In the genomic region with DNA sequence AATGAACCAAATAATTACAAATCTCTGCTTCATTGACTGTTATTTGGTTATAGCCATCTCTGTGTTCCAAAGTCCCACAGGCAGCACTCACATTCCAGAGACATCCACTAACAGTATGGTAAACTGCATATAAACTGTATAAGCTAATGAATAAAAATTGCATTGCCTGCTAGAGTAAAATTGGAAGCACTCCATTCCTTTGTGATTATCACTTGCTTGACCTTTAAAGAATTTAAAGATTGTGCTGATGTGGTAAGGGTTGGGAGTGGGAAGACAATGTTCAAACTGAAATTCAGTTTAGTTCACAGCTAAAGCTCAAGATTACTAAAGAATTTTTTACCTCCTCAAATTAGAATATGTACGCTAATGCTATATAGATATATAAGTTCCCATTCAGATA, we compare ENCODE assay signal across 1 cellular context.
TF ChIP-seq lines count a peak whose summit lies in the region.

No MANE protein-coding gene starts in this region.

TF ChIP-seq in IMR-90, 13 proteins besides CTCF, POLR2A, EP300 and RAD21:
- TF ChIP-seq MXI1 (IDR thresholded peaks at IDR 0.05; ENCODE audit: borderline replicate concordance, low read depth, low read length) (no peak), RFX5 (IDR thresholded peaks at IDR 0.05; ENCODE audit: low read depth, low read length) (no peak), FOS (IDR thresholded peaks at IDR 0.05; ENCODE audit: low read depth, low read length) (no peak), MAFK (IDR thresholded peaks at IDR 0.05; ENCODE audit: low read depth, low read length) (no peak), CEBPB (IDR thresholded peaks at IDR 0.05; ENCODE audit: low read depth, low read length) (no peak), MAZ (IDR thresholded peaks at IDR 0.05; ENCODE audit: borderline replicate concordance, low read depth, low read length) (no peak), BHLHE40 (IDR thresholded peaks at IDR 0.05; ENCODE audit: low read depth, low read length) (no peak), RCOR1 (IDR thresholded peaks at IDR 0.05; ENCODE audit: insufficient replicate concordance, low read length) (no peak), SMC3 (IDR thresholded peaks at IDR 0.05; ENCODE audit: low read depth, low read length) (no peak), CHD1 (IDR thresholded peaks at IDR 0.05; ENCODE audit: low read depth, low read length) (no peak)
- TF ChIP-seq, protein P1, sequence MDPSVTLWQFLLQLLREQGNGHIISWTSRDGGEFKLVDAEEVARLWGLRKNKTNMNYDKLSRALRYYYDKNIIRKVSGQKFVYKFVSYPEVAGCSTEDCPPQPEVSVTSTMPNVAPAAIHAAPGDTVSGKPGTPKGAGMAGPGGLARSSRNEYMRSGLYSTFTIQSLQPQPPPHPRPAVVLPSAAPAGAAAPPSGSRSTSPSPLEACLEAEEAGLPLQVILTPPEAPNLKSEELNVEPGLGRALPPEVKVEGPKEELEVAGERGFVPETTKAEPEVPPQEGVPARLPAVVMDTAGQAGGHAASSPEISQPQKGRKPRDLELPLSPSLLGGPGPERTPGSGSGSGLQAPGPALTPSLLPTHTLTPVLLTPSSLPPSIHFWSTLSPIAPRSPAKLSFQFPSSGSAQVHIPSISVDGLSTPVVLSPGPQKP (IDR thresholded peaks at IDR 0.05; ENCODE audit: borderline replicate concordance, low read depth, low read length): no peak
- TF ChIP-seq, protein P2, sequence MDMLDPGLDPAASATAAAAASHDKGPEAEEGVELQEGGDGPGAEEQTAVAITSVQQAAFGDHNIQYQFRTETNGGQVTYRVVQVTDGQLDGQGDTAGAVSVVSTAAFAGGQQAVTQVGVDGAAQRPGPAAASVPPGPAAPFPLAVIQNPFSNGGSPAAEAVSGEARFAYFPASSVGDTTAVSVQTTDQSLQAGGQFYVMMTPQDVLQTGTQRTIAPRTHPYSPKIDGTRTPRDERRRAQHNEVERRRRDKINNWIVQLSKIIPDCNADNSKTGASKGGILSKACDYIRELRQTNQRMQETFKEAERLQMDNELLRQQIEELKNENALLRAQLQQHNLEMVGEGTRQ (IDR thresholded peaks at IDR 0.05; ENCODE audit: low read depth, low read length): no peak
TF ChIP-seq in IMR-90: peak in this region for 0.
